8 cellular contexts compared by ENCODE assay signal in the genomic region with DNA sequence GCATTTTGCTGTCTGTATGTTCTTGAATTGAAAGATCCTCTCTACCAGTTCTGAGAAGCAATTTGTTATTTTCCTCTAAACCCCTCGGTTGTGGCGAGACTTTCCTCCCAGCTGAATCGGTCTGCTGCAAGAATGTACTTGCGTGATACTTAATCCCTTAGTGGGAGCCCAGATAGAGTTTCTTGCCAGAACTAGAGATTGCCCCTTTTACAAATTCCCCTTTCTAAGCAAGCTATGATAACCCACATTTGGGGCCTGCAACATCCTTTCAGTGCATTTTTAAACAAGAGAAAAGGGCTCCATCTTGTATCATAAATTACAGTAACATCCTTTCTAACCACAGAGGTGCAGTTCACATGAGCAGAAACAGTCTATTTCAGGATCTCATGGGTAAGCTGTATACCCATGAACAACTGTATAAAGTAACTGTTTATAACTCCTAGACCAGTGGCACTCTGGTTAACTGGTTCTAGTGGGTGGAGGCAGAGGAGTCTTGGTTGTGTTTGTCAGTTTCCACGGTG.
A peak's percentile ranks its signal among the peaks of the same experiment; 100 is the strongest.
DNase-seq lines count a peak whose midpoint lies in the region; ATAC-seq, FAIRE-seq and TF ChIP-seq lines count a peak whose summit lies in the region.

No MANE protein-coding gene starts in this region.

- DNase-seq in GM10248 (ENCODE audit: extremely low spot score): peak; percentile 41
- peak; percentile 43 for DNase-seq in activated CD4-positive, alpha-beta memory T cell treated with anti-CD3 and anti-CD28 coated beads, Interleukin-2, amount 10 ng/mL, durations not matched to agents 7 days and 5 days
- peak; percentile 90 for DNase-seq in myocyte (ENCODE audit: low read depth)
- no peak for DNase-seq in NK-92 treated with Interleukin-12 subunit alpha and Interleukin-12 subunit beta, amount 100 ng/mL, for 24 hours (lab: John Stamatoyannopoulos, UW)
- no peak for DNase-seq in occipital lobe (lab: John Stamatoyannopoulos, UW)
- DNase-seq in D721Med (ENCODE audit: insufficient read length, low spot score): no peak
- no peak for DNase-seq in head of caudate nucleus

- no peaks in the 10 kb centered on the region for H3K9me3 Mint-ChIP-seq in activated CD4-positive, alpha-beta memory T cell treated with anti-CD3 and anti-CD28 coated beads, Interleukin-2, amount 10 ng/mL, durations not matched to agents 7 days and 5 days

- intact Hi-C loops in head of caudate nucleus (cut with DNase I): no loop called here

- H3K36me3 Mint-ChIP-seq in activated CD4-positive, alpha-beta memory T cell treated with anti-CD3 and anti-CD28 coated beads, Interleukin-2, amount 10 ng/mL, durations not matched to agents 7 days and 5 days (ENCODE audit: low read depth): peaks cover 4% of the 10 kb centered on the region

- peaks cover 46% of the 10 kb centered on the region for H3K4me1 Mint-ChIP-seq in activated CD4-positive, alpha-beta memory T cell treated with anti-CD3 and anti-CD28 coated beads, Interleukin-2, amount 10 ng/mL, durations not matched to agents 7 days and 5 days

- ATAC-seq in HG02678 (IDR thresholded peaks at IDR 0.05; ENCODE audit: unreplicated experiment): peak; percentile 46

- peak overlapping the region; percentile 59 for H3K4me3 Mint-ChIP-seq in activated CD4-positive, alpha-beta memory T cell treated with anti-CD3 and anti-CD28 coated beads, Interleukin-2, amount 10 ng/mL, durations not matched to agents 7 days and 5 days

- CTCF ChIA-PET in GM10248 (lab: Yijun Ruan, JAX): interaction anchor here (0.9 to 1.1 kb wide), 2 partner anchors 10 to 124 kb away, joined by 3 read pairs; no protein-coding TSS in a partner anchor
- CTCF ChIA-PET in activated CD4-positive, alpha-beta memory T cell treated with anti-CD3 and anti-CD28 coated beads, Interleukin-2, amount 10 ng/mL, durations not matched to agents 7 days and 5 days (lab: Charles Lee): interaction anchor here (0.8 to 1.7 kb wide), 5 partner anchors 54 to 233 kb away, joined by 3 to 8 read pairs (median 5); no protein-coding TSS in a partner anchor

- H3K27me3 Mint-ChIP-seq in activated CD4-positive, alpha-beta memory T cell treated with anti-CD3 and anti-CD28 coated beads, Interleukin-2, amount 10 ng/mL, durations not matched to agents 7 days and 5 days: no peaks in the 10 kb centered on the region

- TF ChIP-seq CTCF in GM10248 (IDR thresholded peaks at IDR 0.05; ENCODE audit: control extremely low read depth, extremely low read depth, low read depth, missing control alignments) (no peak), D721Med (IDR thresholded peaks at IDR 0.05; ENCODE audit: insufficient read depth, missing control alignments) (no peak)

- peak overlapping the region; percentile 96 for H3K27ac Mint-ChIP-seq in activated CD4-positive, alpha-beta memory T cell treated with anti-CD3 and anti-CD28 coated beads, Interleukin-2, amount 10 ng/mL, durations not matched to agents 7 days and 5 days

- FAIRE-seq in D721Med (lab: Jason Lieb, UNC): no peak

- POLR2A ChIA-PET in GM10248 (lab: Yijun Ruan, JAX): no interaction called here
- POLR2A ChIA-PET in activated CD4-positive, alpha-beta memory T cell treated with anti-CD3 and anti-CD28 coated beads, Interleukin-2, amount 10 ng/mL, durations not matched to agents 7 days and 5 days (lab: Charles Lee): interaction anchor here (0.8 to 3.0 kb wide), 16 partner anchors 20 to 210 kb away, joined by 3 to 16 read pairs (median 4); partner anchors contain the start of gene ZNF217

Comparison
In these comparisons a context has a peak if more than half of its experiments do, and no peak if none do; other contexts are left out.
1. DNase-seq: peak in GM10248 (single experiment), activated CD4-positive, alpha-beta memory T cell treated with anti-CD3 and anti-CD28 coated beads, Interleukin-2, amount 10 ng/mL, durations not matched to agents 7 days and 5 days (single experiment) and myocyte (single experiment); none in NK-92 treated with Interleukin-12 subunit alpha and Interleukin-12 subunit beta, amount 100 ng/mL, for 24 hours (single experiment), occipital lobe (single experiment), D721Med (single experiment) and head of caudate nucleus (0 of 42).